Comparison of ENCODE assay signal across 24 cellular contexts in genomic region chr7:144982133-144982532, GRCh38.
"Had no signal": no experiment of that assay in that cellular context is flagged by ENCODE, and none has a peak within 500 bp of the region (broad histone marks: within the 10 kb centered on the region; RNA-seq: fewer than 3 reads in every experiment).

No MANE protein-coding gene starts in this region.

- H3K36me3 ChIP-seq: colonic mucosa, esophagus muscularis mucosa, esophagus squamous epithelium, gastrocnemius medialis, gastroesophageal sphincter, heart left ventricle, heart right ventricle had no signal

- H3K9me3 Mint-ChIP-seq: dendritic cell treated with granulocyte-macrophage colony-stimulating factor and Interleukin-4, amounts not matched to agents 40 ng/mL and 50 ng/mL, for 4 days; effector memory CD8-positive, alpha-beta T cell had no signal

- H3K4me1 ChIP-seq: colonic mucosa, esophagus muscularis mucosa, esophagus squamous epithelium, foreskin keratinocyte, gastrocnemius medialis, gastroesophageal sphincter, heart left ventricle, heart right ventricle had no signal

- H3K27ac Mint-ChIP-seq: dendritic cell treated with granulocyte-macrophage colony-stimulating factor and Interleukin-4, amounts not matched to agents 40 ng/mL and 50 ng/mL, for 4 days; effector memory CD8-positive, alpha-beta T cell; endodermal cell had no signal

- H3K4me3 Mint-ChIP-seq: dendritic cell treated with granulocyte-macrophage colony-stimulating factor and Interleukin-4, amounts not matched to agents 40 ng/mL and 50 ng/mL, for 4 days; effector memory CD8-positive, alpha-beta T cell; endodermal cell had no signal

- H3K9me3 ChIP-seq: colonic mucosa, esophagus muscularis mucosa, esophagus squamous epithelium, gastrocnemius medialis, gastroesophageal sphincter had no signal

- H3K27me3 Mint-ChIP-seq: dendritic cell treated with granulocyte-macrophage colony-stimulating factor and Interleukin-4, amounts not matched to agents 40 ng/mL and 50 ng/mL, for 4 days; effector memory CD8-positive, alpha-beta T cell had no signal

- H3K27me3 ChIP-seq: colonic mucosa, dorsolateral prefrontal cortex, esophagus muscularis mucosa, esophagus squamous epithelium, foreskin keratinocyte, gastrocnemius medialis, gastroesophageal sphincter, heart left ventricle, heart right ventricle had no signal

- DNase-seq: colonic mucosa; cortex of kidney; dermis blood vessel endothelial cell; dorsolateral prefrontal cortex; effector CD4-positive, alpha-beta T cell; effector CD8-positive, alpha-beta T cell; effector memory CD4-positive, alpha-beta T cell; effector memory CD8-positive, alpha-beta T cell; endodermal cell; erythroblast; esophagus squamous epithelium; foreskin fibroblast; foreskin keratinocyte; foreskin melanocyte; gastrocnemius medialis; glutamatergic neuron; head of caudate nucleus; heart left ventricle; heart right ventricle had no signal

- H3K4me3 ChIP-seq: colonic mucosa, coronary artery, dorsolateral prefrontal cortex, esophagus muscularis mucosa, esophagus squamous epithelium, gastrocnemius medialis, gastroesophageal sphincter, heart left ventricle, heart right ventricle had no signal

- H3K4me1 Mint-ChIP-seq: endodermal cell had no signal

- H3K27ac ChIP-seq: colonic mucosa, coronary artery, dorsolateral prefrontal cortex, epithelial cell of prostate, esophagus muscularis mucosa, esophagus squamous epithelium, foreskin keratinocyte, gastrocnemius medialis, gastroesophageal sphincter, heart left ventricle, heart right ventricle had no signal
